12 cellular contexts compared by ENCODE assay signal in the genomic region with DNA sequence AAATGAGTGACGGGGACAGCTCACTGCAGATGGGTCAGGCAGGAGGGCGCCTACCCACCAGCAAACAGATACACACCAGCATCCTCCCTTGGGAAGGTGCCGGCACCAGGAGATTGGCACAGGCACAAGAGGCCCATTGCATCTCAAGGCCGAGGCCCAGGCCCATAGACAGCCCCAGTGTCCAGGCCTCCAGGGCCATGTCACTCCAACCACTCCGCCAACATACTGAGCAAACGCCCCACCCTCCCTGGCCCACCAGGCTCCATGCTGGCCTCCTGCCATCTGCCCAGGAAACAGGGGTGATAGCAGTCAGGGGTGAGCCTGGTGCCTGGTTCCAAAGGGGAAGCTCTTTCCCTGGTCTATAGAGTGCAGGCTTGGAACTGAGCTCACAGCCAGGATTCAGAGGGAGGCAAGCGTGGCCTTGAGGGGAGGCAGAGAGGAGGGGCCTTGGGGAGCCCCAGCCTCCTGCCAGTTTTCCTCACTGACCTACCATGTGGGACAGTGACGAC. TPM values are rescaled to one million over a fixed set of nuclear protein-coding genes. Genes with fewer than 3 reads are reported as not detected.
DNase-seq lines count a peak whose midpoint lies in the region; ATAC-seq lines count a peak whose summit lies in the region.
"Had no signal": no experiment of that assay in that cellular context is flagged by ENCODE, and none has a peak within 500 bp of the region (broad histone marks: within the 10 kb centered on the region; RNA-seq: fewer than 3 reads in every experiment).

No MANE protein-coding gene starts in this region.

- no peak overlapping the region for H3K56ac ChIP-seq in mesendoderm (ENCODE audit: low read length)

- no peak for ATAC-seq in activated CD8-positive, alpha-beta memory T cell treated with anti-CD3 and anti-CD28 coated beads, Interleukin-2, amount 10 ng/mL, durations not matched to agents 7 days and 5 days

- peaks cover 2% of the 10 kb centered on the region for H3K36me3 Mint-ChIP-seq in activated CD8-positive, alpha-beta memory T cell treated with anti-CD3 and anti-CD28 coated beads, Interleukin-2, amount 10 ng/mL, durations not matched to agents 7 days and 5 days
- H3K36me3 Mint-ChIP-seq in activated CD4-positive, alpha-beta memory T cell treated with anti-CD3 and anti-CD28 coated beads, Interleukin-2, amount 10 ng/mL, durations not matched to agents 7 days and 5 days (ENCODE audit: low read depth) = peaks cover 3% of the 10 kb centered on the region

- H3K4me1 Mint-ChIP-seq in activated CD8-positive, alpha-beta memory T cell treated with anti-CD3 and anti-CD28 coated beads, Interleukin-2, amount 10 ng/mL, durations not matched to agents 7 days and 5 days = peaks cover 30% of the 10 kb centered on the region
- peaks cover 38% of the 10 kb centered on the region for H3K4me1 Mint-ChIP-seq in activated CD4-positive, alpha-beta memory T cell treated with anti-CD3 and anti-CD28 coated beads, Interleukin-2, amount 10 ng/mL, durations not matched to agents 7 days and 5 days

- H3K27me3 ChIP-seq in layer of hippocampus (ENCODE audit: control insufficient read depth, insufficient read depth, low read length) (no peaks in the 10 kb centered on the region), stomach smooth muscle (ENCODE audit: control insufficient read depth in 1 of 2, insufficient read depth in 2 of 2, low read length in 2 of 2) (no peaks in the 10 kb centered on the region), mesendoderm (ENCODE audit: insufficient read depth, low read length, poor library complexity) (no peaks in the 10 kb centered on the region)

- H3K9me3 ChIP-seq in stomach smooth muscle (ENCODE audit: control insufficient read depth in 2 of 2, low read length in 2 of 2) = no peaks in the 10 kb centered on the region

- no peak overlapping the region for H2BK15ac ChIP-seq in mesendoderm (replicated peaks; ENCODE audit: low read depth)

- H3K79me1 ChIP-seq in mesendoderm (ENCODE audit: low read length) = peaks cover 44% of the 10 kb centered on the region

- H3K4me2 ChIP-seq in mesendoderm (ENCODE audit: low read length) = no peak overlapping the region

- peaks cover 51% of the 10 kb centered on the region for H3K79me2 ChIP-seq in mesendoderm (ENCODE audit: control insufficient read depth, insufficient read depth, low read length)

- POLR2A ChIA-PET in activated CD4-positive, alpha-beta memory T cell treated with anti-CD3 and anti-CD28 coated beads, Interleukin-2, amount 10 ng/mL, durations not matched to agents 7 days and 5 days (lab: Charles Lee) = interaction anchor here (1.3 to 1.8 kb wide), 2 partner anchors 14 to 22 kb away, joined by 3 to 7 read pairs; no protein-coding TSS in a partner anchor

- peaks cover 2 to 3% of the 10 kb centered on the region in 2 donors for H3K36me3 ChIP-seq in stomach smooth muscle (ENCODE audit: control insufficient read depth in 2 of 2, insufficient read depth in 2 of 2, low read length in 2 of 2)
- peaks cover 2% of the 10 kb centered on the region for H3K36me3 ChIP-seq in mesendoderm (ENCODE audit: control insufficient read depth, insufficient read depth, low read length)

- WGBS in mesendoderm (ENCODE audit: extremely low coverage, insufficient coverage, low lambda C conversion rate) = no CpG with 5 or more reads among the region's 8 CpGs

- H4K5ac ChIP-seq in mesendoderm (ENCODE audit: low read length) = no peak overlapping the region

- H3K27me3 Mint-ChIP-seq in activated CD8-positive, alpha-beta memory T cell treated with anti-CD3 and anti-CD28 coated beads, Interleukin-2, amount 10 ng/mL, durations not matched to agents 7 days and 5 days = no peaks in the 10 kb centered on the region
- H3K27me3 Mint-ChIP-seq in activated CD4-positive, alpha-beta memory T cell treated with anti-CD3 and anti-CD28 coated beads, Interleukin-2, amount 10 ng/mL, durations not matched to agents 7 days and 5 days = no peaks in the 10 kb centered on the region

- H3K27ac ChIP-seq in layer of hippocampus (ENCODE audit: low read depth, low read length) (peak overlapping the region; percentile 85), stomach smooth muscle (ENCODE audit: low read length) (peak overlapping the region; percentile 70), mesendoderm (ENCODE audit: low read depth, low read length) (no peak overlapping the region)

- no peak overlapping the region for H3K4ac ChIP-seq in mesendoderm (ENCODE audit: low read depth, low read length)

- no peak overlapping the region for H4K8ac ChIP-seq in mesendoderm (ENCODE audit: low read depth, low read length)

- H2AK5ac ChIP-seq in mesendoderm (ENCODE audit: low read length) = no peak overlapping the region

- CTCF ChIA-PET in activated CD8-positive, alpha-beta memory T cell treated with anti-CD3 and anti-CD28 coated beads, Interleukin-2, amount 10 ng/mL, durations not matched to agents 7 days and 5 days (lab: Charles Lee) = interaction anchor here (1.6 kb wide), 1 partner anchor 176 kb away, joined by 3 read pairs; no protein-coding TSS in a partner anchor
- CTCF ChIA-PET in activated CD4-positive, alpha-beta memory T cell treated with anti-CD3 and anti-CD28 coated beads, Interleukin-2, amount 10 ng/mL, durations not matched to agents 7 days and 5 days (lab: Charles Lee) = no interaction called here

- H3K4me3 ChIP-seq in stomach smooth muscle (ENCODE audit: low read length in 2 of 2) (no peak overlapping the region), mesendoderm (ENCODE audit: low read length) (no peak overlapping the region)

- H2BK5ac ChIP-seq in mesendoderm (ENCODE audit: low read length) = no peak overlapping the region

- no peak overlapping the region for H3K4me3 Mint-ChIP-seq in activated CD8-positive, alpha-beta memory T cell treated with anti-CD3 and anti-CD28 coated beads, Interleukin-2, amount 10 ng/mL, durations not matched to agents 7 days and 5 days
- no peak overlapping the region for H3K4me3 Mint-ChIP-seq in activated CD4-positive, alpha-beta memory T cell treated with anti-CD3 and anti-CD28 coated beads, Interleukin-2, amount 10 ng/mL, durations not matched to agents 7 days and 5 days

- no peak for DNase-seq in activated CD8-positive, alpha-beta memory T cell treated with anti-CD3 and anti-CD28 coated beads, Interleukin-2, amount 10 ng/mL, durations not matched to agents 7 days and 5 days
- DNase-seq in activated CD8-positive, alpha-beta memory T cell treated with anti-CD3 and anti-CD28 coated beads, Interleukin-2, amount 50 U/mL, for 48 hours = no peak
- DNase-seq in activated CD4-positive, alpha-beta memory T cell treated with anti-CD3 and anti-CD28 coated beads, Interleukin-2, amount 10 ng/mL, durations not matched to agents 7 days and 5 days = no peak
- DNase-seq in GF-D8 (lab: John Stamatoyannopoulos, UW) (no peak), globus pallidus (ENCODE audit: low spot score) (no peak), mesendoderm (no peak)
- DNase-seq: hippocampal formation; KBM-7; SHP77 treated with DMSO at 0.1 percent for 48 hours; stimulated activated CD4-positive, alpha-beta T cell treated with anti-CD3 and anti-CD28 coated beads, Interleukin-1b, Interleukin-23, amount 100 ng/mL, for 48 hours had no signal

- H3K9ac ChIP-seq in stomach smooth muscle (ENCODE audit: low read length in 2 of 2) (no peak overlapping the region), mesendoderm (ENCODE audit: low read length) (no peak overlapping the region)

- H2BK120ac ChIP-seq in mesendoderm (ENCODE audit: low read depth, low read length) = no peak overlapping the region

- peaks cover 66% of the 10 kb centered on the region for H3K4me1 ChIP-seq in stomach smooth muscle (ENCODE audit: control insufficient read depth, insufficient read depth, low read length)
- H3K4me1 ChIP-seq in mesendoderm (ENCODE audit: control insufficient read depth, low read depth, low read length) = peaks cover 4% of the 10 kb centered on the region

- H3K18ac ChIP-seq in mesendoderm (ENCODE audit: low read length) = no peak overlapping the region

- H3K23ac ChIP-seq in mesendoderm (ENCODE audit: low read length) = no peak overlapping the region

- no peaks in the 10 kb centered on the region for H3K9me3 Mint-ChIP-seq in activated CD8-positive, alpha-beta memory T cell treated with anti-CD3 and anti-CD28 coated beads, Interleukin-2, amount 10 ng/mL, durations not matched to agents 7 days and 5 days (ENCODE audit: low read depth)
- no peaks in the 10 kb centered on the region for H3K9me3 Mint-ChIP-seq in activated CD4-positive, alpha-beta memory T cell treated with anti-CD3 and anti-CD28 coated beads, Interleukin-2, amount 10 ng/mL, durations not matched to agents 7 days and 5 days

- H3K27ac Mint-ChIP-seq in activated CD8-positive, alpha-beta memory T cell treated with anti-CD3 and anti-CD28 coated beads, Interleukin-2, amount 10 ng/mL, durations not matched to agents 7 days and 5 days = peak overlapping the region; percentile 50
- H3K27ac Mint-ChIP-seq in activated CD4-positive, alpha-beta memory T cell treated with anti-CD3 and anti-CD28 coated beads, Interleukin-2, amount 10 ng/mL, durations not matched to agents 7 days and 5 days = peak overlapping the region; percentile 21

RNA-seq across cellular contexts. Expression of a gene that starts 34.7 kb away (rescaled TPM):
- 10 to 100 TPM; 34.7 to 40.0 TPM for total RNA-seq in activated CD8-positive, alpha-beta memory T cell treated with anti-CD3 and anti-CD28 coated beads, Interleukin-2, amount 10 ng/mL, durations not matched to agents 7 days and 5 days
- 10 to 100 TPM; 19.2 to 19.6 TPM for total RNA-seq in activated CD4-positive, alpha-beta memory T cell treated with anti-CD3 and anti-CD28 coated beads, Interleukin-2, amount 10 ng/mL, durations not matched to agents 7 days and 5 days
- 26.7 TPM for polyA plus RNA-seq in mesendoderm (2013, experiment 1 of 2)
- 26.6 TPM for polyA plus RNA-seq in mesendoderm (2013, experiment 2 of 2)
